Comparison of ENCODE assay signal across 22 cellular contexts in the genomic region with DNA sequence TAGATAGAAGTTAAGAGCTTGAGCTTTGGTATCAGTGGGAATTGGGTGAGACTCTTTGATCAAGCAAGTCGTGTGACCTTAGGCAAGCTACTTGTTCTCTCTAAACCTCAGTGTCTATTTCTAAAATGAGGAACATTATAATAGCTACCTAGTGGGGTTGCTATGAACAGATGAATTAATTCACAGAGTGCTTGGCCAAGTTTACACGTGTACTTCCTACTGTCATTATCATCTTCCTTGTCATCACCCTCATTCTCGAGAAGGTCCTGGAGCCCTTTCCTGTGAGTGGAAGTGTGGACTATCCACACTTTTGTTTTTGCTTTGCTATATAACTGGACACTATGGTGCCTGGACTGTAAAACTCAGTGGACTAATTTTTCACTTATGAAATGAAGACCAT.
"Had no signal": no experiment of that assay in that cellular context is flagged by ENCODE, and none has a peak within 500 bp of the region (broad histone marks: within the 10 kb centered on the region; RNA-seq: fewer than 3 reads in every experiment).

No MANE protein-coding gene starts in this region.

- H3K4me3 ChIP-seq: esophagus squamous epithelium, lung, mucosa of descending colon, right lobe of liver, smooth muscle cell, suprapubic skin, vagina had no signal

- H3K27me3 ChIP-seq: esophagus squamous epithelium, neutrophil, right lobe of liver, suprapubic skin, vagina had no signal

- H3K27ac ChIP-seq: esophagus squamous epithelium, neutrophil, parathyroid adenoma, right lobe of liver, suprapubic skin, vagina had no signal

- H3K4me1 ChIP-seq: esophagus squamous epithelium, parathyroid adenoma, right lobe of liver, suprapubic skin, vagina had no signal

- ATAC-seq: effector memory CD8-positive, alpha-beta T cell; mucosa of descending colon; natural killer cell treated with Interleukin-12 subunit alpha and Interleukin-12 subunit beta and Interleukin-15 and Interleukin-18, amount 100 ng/mL, for 72 hours; right lobe of liver; stimulated activated naive CD8-positive, alpha-beta T cell treated with anti-CD3 and anti-CD28 coated beads, Interleukin-15, amount 100 ng/mL, for 72 hours had no signal

- H3K9me3 ChIP-seq: esophagus squamous epithelium, mucosa of descending colon, neutrophil, right lobe of liver, suprapubic skin, vagina had no signal

- H3K36me3 ChIP-seq: neutrophil, suprapubic skin, vagina had no signal

- DNase-seq: cortex of kidney; effector memory CD8-positive, alpha-beta T cell; erythroblast; esophagus squamous epithelium; foreskin melanocyte; mucosa of descending colon; naive B cell; right lobe of liver; stimulated activated CD4-positive, alpha-beta T cell treated with anti-CD3 and anti-CD28 coated beads, Interleukin-12 subunit alpha, Interleukin-12 subunit beta, amount 100 ng/mL, for 4 hours; stimulated activated CD4-positive, alpha-beta T cell treated with anti-CD3 and anti-CD28 coated beads, Interleukin-1b, Interleukin-23, amount 100 ng/mL, for 48 hours; stimulated activated CD4-positive, alpha-beta T cell treated with anti-CD3 and anti-CD28 coated beads, Interleukin-4, amount 100 ng/mL, for 1 hour; stimulated activated CD8-positive, alpha-beta memory T cell treated with anti-CD3 and anti-CD28 coated beads, Interleukin-4, amount 100 ng/mL, for 48 hours; stimulated activated naive CD4-positive, alpha-beta T cell; stimulated activated naive CD8-positive, alpha-beta T cell treated with anti-CD3 and anti-CD28 coated beads, Interleukin-15, amount 100 ng/mL, for 72 hours; trophoblast cell had no signal
